1 cellular context compared by ENCODE assay signal in the genomic region with DNA sequence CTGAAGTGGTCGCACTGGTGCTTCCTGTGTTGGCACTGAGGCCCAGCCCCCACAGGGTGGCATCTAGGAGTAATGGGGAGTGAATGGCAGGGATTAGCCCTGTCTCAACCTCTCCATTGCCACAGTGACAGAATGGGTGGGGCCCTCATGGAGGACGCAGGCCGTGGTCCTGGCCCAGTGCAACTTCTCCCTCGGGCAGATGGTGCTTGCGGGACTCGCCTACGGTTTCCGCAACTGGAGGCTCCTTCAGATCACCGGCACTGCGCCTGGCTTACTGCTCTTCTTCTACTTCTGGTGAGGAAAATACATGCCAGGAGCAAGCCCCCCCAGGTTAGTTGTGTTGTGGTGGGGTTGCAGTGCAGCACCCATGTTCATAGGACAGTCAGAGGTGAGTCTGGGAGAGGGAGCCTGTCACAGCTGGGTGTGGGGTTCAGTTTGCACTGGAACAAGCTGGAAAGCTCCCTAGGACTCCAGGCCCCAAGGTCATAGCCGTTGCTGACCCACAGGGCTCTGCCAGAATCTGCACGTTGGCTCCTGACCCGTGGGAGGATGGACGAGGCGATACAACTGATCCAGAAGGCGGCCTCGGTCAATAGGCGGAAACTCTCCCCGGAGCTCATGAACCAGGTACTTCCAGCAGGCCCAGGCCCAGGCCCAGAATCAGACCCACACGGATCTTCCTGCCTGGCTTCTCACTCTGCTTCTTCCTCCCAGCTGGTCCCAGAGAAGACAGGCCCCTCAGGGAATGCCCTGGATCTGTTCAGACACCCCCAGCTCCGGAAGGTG.
A peak's percentile ranks its signal among the peaks of the same experiment; 100 is the strongest.
TF ChIP-seq lines count a peak whose summit lies in the region.

No MANE protein-coding gene starts in this region.

TF ChIP-seq in K562, 482 proteins besides CTCF, POLR2A, EP300 and RAD21:
- no peak for TF ChIP-seq NCOA2 (IDR thresholded peaks at IDR 0.05; ENCODE audit: partially characterized antibody in 2 of 2)
- TF ChIP-seq PTTG1 (tag; IDR thresholded peaks at IDR 0.05; ENCODE audit: low read depth), result no peak
- TF ChIP-seq, protein P1, sequence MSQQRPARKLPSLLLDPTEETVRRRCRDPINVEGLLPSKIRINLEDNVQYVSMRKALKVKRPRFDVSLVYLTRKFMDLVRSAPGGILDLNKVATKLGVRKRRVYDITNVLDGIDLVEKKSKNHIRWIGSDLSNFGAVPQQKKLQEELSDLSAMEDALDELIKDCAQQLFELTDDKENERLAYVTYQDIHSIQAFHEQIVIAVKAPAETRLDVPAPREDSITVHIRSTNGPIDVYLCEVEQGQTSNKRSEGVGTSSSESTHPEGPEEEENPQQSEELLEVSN (IDR thresholded peaks at IDR 0.05; ENCODE audit: borderline replicate concordance in 1 of 2, extremely low read depth in 1 of 2, insufficient read depth in 1 of 2, insufficient read length in 1 of 2, low read depth in 1 of 2, low read length in 1 of 2, poor library complexity in 1 of 2, severe bottlenecking in 1 of 2), result no peak
- TF ChIP-seq FOS (IDR thresholded peaks at IDR 0.05; ENCODE audit: extremely low read depth, insufficient read length), result no peak
- 0 out of 2 replicates have a peak, but pooled peaks have one; percentile 9 for TF ChIP-seq KLF16 (IDR thresholded peaks at IDR 0.05)
- TF ChIP-seq ZNF140 (CRISPR knock-in tag; IDR thresholded peaks at IDR 0.05), result no peak
- TF ChIP-seq SAFB2 (IDR thresholded peaks at IDR 0.05; ENCODE audit: borderline replicate concordance, low read depth, low read length, severe bottlenecking), result no peak
- 0 out of 2 replicates have a peak, but pooled peaks have one; percentile 47 for TF ChIP-seq MED1 (CRISPR knock-in tag; IDR thresholded peaks at IDR 0.05; ENCODE audit: borderline replicate concordance)
- TF ChIP-seq NFXL1 (CRISPR knock-in tag; IDR thresholded peaks at IDR 0.05), result no peak
- TF ChIP-seq, protein P2, sequence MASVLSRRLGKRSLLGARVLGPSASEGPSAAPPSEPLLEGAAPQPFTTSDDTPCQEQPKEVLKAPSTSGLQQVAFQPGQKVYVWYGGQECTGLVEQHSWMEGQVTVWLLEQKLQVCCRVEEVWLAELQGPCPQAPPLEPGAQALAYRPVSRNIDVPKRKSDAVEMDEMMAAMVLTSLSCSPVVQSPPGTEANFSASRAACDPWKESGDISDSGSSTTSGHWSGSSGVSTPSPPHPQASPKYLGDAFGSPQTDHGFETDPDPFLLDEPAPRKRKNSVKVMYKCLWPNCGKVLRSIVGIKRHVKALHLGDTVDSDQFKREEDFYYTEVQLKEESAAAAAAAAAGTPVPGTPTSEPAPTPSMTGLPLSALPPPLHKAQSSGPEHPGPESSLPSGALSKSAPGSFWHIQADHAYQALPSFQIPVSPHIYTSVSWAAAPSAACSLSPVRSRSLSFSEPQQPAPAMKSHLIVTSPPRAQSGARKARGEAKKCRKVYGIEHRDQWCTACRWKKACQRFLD (CRISPR knock-in tag; IDR thresholded peaks at IDR 0.05), result 0 out of 2 replicates have a peak, but pooled peaks have one; percentile 50
